Comparison of ENCODE assay signal across 8 cellular contexts in genomic region chr1:23554481-23555224, GRCh38. TPM values are rescaled to one million over a fixed set of nuclear protein-coding genes. Genes with fewer than 3 reads are reported as not detected.
DNase-seq lines count a peak whose midpoint lies in the region; ATAC-seq and TF ChIP-seq lines count a peak whose summit lies in the region.

No MANE protein-coding gene starts in this region.

- H3K27ac ChIP-seq in adipose tissue (ENCODE audit: low read depth, low read length) (peak overlapping the region; percentile 30), left ventricle myocardium inferior (replicated peaks) (peak overlapping the region; percentile 96), psoas muscle (peak overlapping the region; percentile 79), urinary bladder (ENCODE audit: low read depth) (peak overlapping the region; percentile 95)

- H3K9me3 ChIP-seq in left ventricle myocardium inferior (replicated peaks) (no peaks in the 10 kb centered on the region), psoas muscle (no peaks in the 10 kb centered on the region)

- peaks cover 22% of the 10 kb centered on the region for H3K36me3 ChIP-seq in left ventricle myocardium inferior
- peaks cover 0 to 9% of the 10 kb centered on the region in 2 donors for H3K36me3 ChIP-seq in psoas muscle (ENCODE audit: insufficient read depth in 1 of 2, low read depth in 1 of 2)
- H3K36me3 ChIP-seq in urinary bladder (ENCODE audit: insufficient read depth), result no peaks in the 10 kb centered on the region

- TF ChIP-seq POLR2A in GM10847 (IDR thresholded peaks at IDR 0.05; ENCODE audit: extremely low read depth, insufficient read length), result peak; percentile 76

- no peak for TF ChIP-seq CTCF in HFF-Myc (IDR thresholded peaks at IDR 0.05; ENCODE audit: low read depth, low read length, missing control alignments)
- peak; percentile 47 for TF ChIP-seq CTCF in left ventricle myocardium inferior (IDR thresholded peaks at IDR 0.05; ENCODE audit: borderline replicate concordance)
- peak; percentile 39 for TF ChIP-seq CTCF in psoas muscle (IDR thresholded peaks at IDR 0.05)

- H3K27me3 ChIP-seq in left ventricle myocardium inferior (ENCODE audit: low read depth) (no peaks in the 10 kb centered on the region), psoas muscle (ENCODE audit: insufficient read depth in 3 of 3, low read length in 2 of 3) (no peaks in the 10 kb centered on the region)

- intact Hi-C loops in left ventricle myocardium inferior (cut with micrococcal nuclease), result no loop called here
- intact Hi-C loops in psoas muscle (cut with DNase I), result loop anchor here in 1 of 2 donors (5.0 kb wide), 1 partner anchor 33 kb away; no protein-coding TSS in a partner anchor

- H3K4me3 ChIP-seq in HFF-Myc (replicated peaks; ENCODE audit: low read depth, low read length), result peak overlapping the region; percentile 40
- peak overlapping the region; percentile 87 for H3K4me3 ChIP-seq in left ventricle myocardium inferior
- peak overlapping the region; percentile 74 for H3K4me3 ChIP-seq in psoas muscle
- H3K4me3 ChIP-seq in urinary bladder (ENCODE audit: low read depth, low read length), result peak overlapping the region; percentile 75

- peak; percentile 77 to 89 (median 84) for ATAC-seq in psoas muscle

- 1% methylated on average over 55 to 77 of the region's 77 CpGs for WGBS in adipose tissue, 3 donors
- 1 to 4% (median 1%) methylated on average over 43 to 77 of the region's 77 CpGs for WGBS in psoas muscle, 3 donors
- 2% methylated on average over 77 of the region's 77 CpGs for WGBS in urinary bladder

- DNase-seq in HFF-Myc (ENCODE audit: extremely low read depth, low read depth), result no peak
- DNase-seq in NCI-H1105 (lab: John Stamatoyannopoulos, UW), result peak; percentile 99
- peak; percentile 33 to 57 for DNase-seq in SW 1271 (lab: John Stamatoyannopoulos, UW)
- peak; percentile 84 for DNase-seq in left ventricle myocardium inferior
- DNase-seq in psoas muscle, result peak; percentile 83 to 90

- H3K4me1 ChIP-seq in left ventricle myocardium inferior, result peaks cover 62% of the 10 kb centered on the region
- H3K4me1 ChIP-seq in psoas muscle, result peaks cover 20% of the 10 kb centered on the region
- no peaks in the 10 kb centered on the region for H3K4me1 ChIP-seq in urinary bladder (ENCODE audit: insufficient read depth)

RNA-seq across cellular contexts. Expression of gene ID3, which starts 4.6 kb away (rescaled TPM):
- polyA plus RNA-seq in adipose tissue (100 to 1,000 TPM in 2 of 3 donors, 10 to 100 TPM in 1; 58.7 to 375 (median 170) TPM), psoas muscle (100 to 1,000 TPM in 1 of 3 donors, 10 to 100 TPM in 2; 26.8 to 126 (median 33.7) TPM), urinary bladder (299 TPM)
- total RNA-seq in left ventricle myocardium inferior (75.2 TPM), psoas muscle (10 to 100 TPM; 17.8 to 97.3 (median 81.2) TPM), urinary bladder (152 TPM)

RNA-seq across cellular contexts. Expression of gene E2F2, which starts 23.6 kb away (rescaled TPM):
- polyA plus RNA-seq in adipose tissue (under 1 TPM; 0.10 to 0.22 (median 0.16) TPM), psoas muscle (under 1 TPM in 2 of 3 donors, not detected in 1; 0.03 to 0.05 TPM), urinary bladder (0.08 TPM)
- total RNA-seq in left ventricle myocardium inferior (0.16 TPM), psoas muscle (under 1 TPM in 3 of 4 donors, not detected in 1; 0.06 to 0.32 (median 0.17) TPM), urinary bladder (2.9 TPM)

Comparison
In these comparisons a context has a peak if more than half of its experiments do, and no peak if none do; other contexts are left out.
1. H3K27ac ChIP-seq: peak in every context shown above with its lines; median percentile 96 in left ventricle myocardium inferior; 95 in urinary bladder; 79 in psoas muscle; 30 in adipose tissue.